ENCODE assay signal across 8 cellular contexts in genomic region chr7:155344618-155345433, GRCh38. TPM values are rescaled to one million over a fixed set of nuclear protein-coding genes. Genes with fewer than 3 reads are reported as not detected.
A peak's percentile ranks its signal among the peaks of the same experiment; 100 is the strongest.
DNase-seq lines count a peak whose midpoint lies in the region; ATAC-seq and TF ChIP-seq lines count a peak whose summit lies in the region.

No MANE protein-coding gene starts in this region.

- no peaks in the 10 kb centered on the region for H3K27me3 ChIP-seq in CD8-positive, alpha-beta T cell (ENCODE audit: insufficient read depth, low read length)
- H3K27me3 ChIP-seq in mucosa of rectum (ENCODE audit: control insufficient read depth in 2 of 2, insufficient read depth in 2 of 2, low read length in 2 of 2), result peaks cover 6% of the 10 kb centered on the region in 2 donors

- H3K36me3 ChIP-seq in CD8-positive, alpha-beta T cell (ENCODE audit: insufficient read depth, low read length), result no peaks in the 10 kb centered on the region
- H3K36me3 ChIP-seq in mucosa of rectum (ENCODE audit: control insufficient read depth in 2 of 2, insufficient read depth in 2 of 2, low read length in 2 of 2), result no peaks in the 10 kb centered on the region

- ATAC-seq in CD8-positive, alpha-beta T cell, result peak; percentile 97
- peak; percentile 89 for ATAC-seq in GM19372 (IDR thresholded peaks at IDR 0.05; ENCODE audit: low read depth, unreplicated experiment)
- ATAC-seq in HG03469 (IDR thresholded peaks at IDR 0.05; ENCODE audit: unreplicated experiment), result peak; percentile 86

- no peak for TF ChIP-seq POLR2A in erythroblast (IDR thresholded peaks at IDR 0.05; ENCODE audit: low read length)

- intact Hi-C loops in CD8-positive, alpha-beta T cell (cut with DNase I, micrococcal nuclease), result loop anchor here (1.0 to 5.0 kb wide), 9 partner anchors 46 to 433 kb away; partner anchors contain the start of gene PAXIP1 (in 2 of the 2)

- no peaks in the 10 kb centered on the region for H3K36me3 Mint-ChIP-seq in CD8-positive, alpha-beta T cell

- TF ChIP-seq CTCF in CD8-positive, alpha-beta T cell (IDR thresholded peaks at IDR 0.05), result peak; percentile 71

- peaks cover 9% of the 10 kb centered on the region for H3K4me1 ChIP-seq in CD8-positive, alpha-beta T cell (ENCODE audit: insufficient read depth, low read length)
- H3K4me1 ChIP-seq in mucosa of rectum (ENCODE audit: control insufficient read depth in 2 of 2, insufficient read depth in 2 of 2, low read length in 2 of 2), result no peaks in the 10 kb centered on the region

- no peaks in the 10 kb centered on the region for H3K27me3 Mint-ChIP-seq in CD8-positive, alpha-beta T cell (ENCODE audit: low read depth)

- POLR2A ChIA-PET in CD8-positive, alpha-beta T cell (lab: Charles Lee), result interaction anchor here (0.8 to 1.6 kb wide), 5 partner anchors 46 to 429 kb away, joined by 3 to 6 read pairs (median 5); no protein-coding TSS in a partner anchor

- H3K9ac ChIP-seq in mucosa of rectum (ENCODE audit: low read depth in 1 of 2, low read length in 2 of 2), result peak overlapping the region in 1 of 2 donors; percentile 48

- H3K9me3 Mint-ChIP-seq in CD8-positive, alpha-beta T cell, result no peaks in the 10 kb centered on the region

- peak overlapping the region; percentile 66 for H3K4me3 Mint-ChIP-seq in CD8-positive, alpha-beta T cell

- peak overlapping the region; percentile 33 for H3K4me3 ChIP-seq in CD8-positive, alpha-beta T cell (ENCODE audit: low read depth, low read length)
- H3K4me3 ChIP-seq in mucosa of rectum (ENCODE audit: low read length in 2 of 2), result peak overlapping the region; percentile 16 to 48

- no peak overlapping the region for H3K27ac ChIP-seq in CD8-positive, alpha-beta T cell (ENCODE audit: low read depth, low read length)
- H3K27ac ChIP-seq in mucosa of rectum (ENCODE audit: low read depth in 2 of 2, low read length in 2 of 2), result no peak overlapping the region

- peaks cover 4% of the 10 kb centered on the region for H3K4me1 Mint-ChIP-seq in CD8-positive, alpha-beta T cell (ENCODE audit: low read depth)

- H3K27ac Mint-ChIP-seq in CD8-positive, alpha-beta T cell, result no peak overlapping the region

- peak; percentile 76 to 95 (median 80) for DNase-seq in CD8-positive, alpha-beta T cell
- peak; percentile 44 for DNase-seq in NOMO-1 treated with DMSO at 0.1 percent for 48 hours (lab: John Stamatoyannopoulos, UW; ENCODE audit: unreplicated experiment)
- DNase-seq in activated CD8-positive, alpha-beta memory T cell treated with anti-CD3 and anti-CD28 coated beads, Interleukin-2, amount 50 U/mL, for 4 hours, result peak; percentile 86
- peak; percentile 73 to 83 for DNase-seq in erythroblast (lab: John Stamatoyannopoulos, UW)
- DNase-seq in stimulated activated CD8-positive, alpha-beta memory T cell treated with anti-CD3 and anti-CD28 coated beads, Interleukin-4, amount 100 ng/mL, for 4 hours (ENCODE audit: low read depth in 2 of 2, low spot score in 1 of 2), result peak; percentile 51 to 74

- H3K9me3 ChIP-seq in CD8-positive, alpha-beta T cell (ENCODE audit: low read length), result no peaks in the 10 kb centered on the region
- H3K9me3 ChIP-seq in mucosa of rectum (ENCODE audit: control insufficient read depth in 2 of 2, low read length in 2 of 2), result no peaks in the 10 kb centered on the region

- CTCF ChIA-PET in CD8-positive, alpha-beta T cell (lab: Charles Lee), result interaction anchor here (0.5 to 4.8 kb wide), 67 partner anchors 8 to 451 kb away, joined by 3 to 83 read pairs (median 4); no protein-coding TSS in a partner anchor

RNA-seq across cellular contexts. Expression of gene INSIG1, which starts 47.1 kb away (rescaled TPM):
- 10 to 100 TPM; 93.5 to 99.9 TPM for total RNA-seq in CD8-positive, alpha-beta T cell
